Comparison of ENCODE assay signal across 10 cellular contexts in genomic region chr11:47675851-47676250, GRCh38.
"Had no signal": no experiment of that assay in that cellular context is flagged by ENCODE, and none has a peak within 500 bp of the region (broad histone marks: within the 10 kb centered on the region; RNA-seq: fewer than 3 reads in every experiment).

No MANE protein-coding gene starts in this region.

- H3K9ac ChIP-seq: GM23248 had no signal

- ATAC-seq: HCT116 had no signal

- H3K4me3 Mint-ChIP-seq: H9, HFFc6 had no signal

- H3K27ac ChIP-seq: GM23248 had no signal

- H2AFZ ChIP-seq: GM23248 had no signal

- H3K36me3 ChIP-seq: HAP-1 had no signal

- H3K4me3 ChIP-seq: GM23248, HAP-1 had no signal

- H3K4me1 ChIP-seq: HAP-1 had no signal

- H3K9me3 Mint-ChIP-seq: H9, HFFc6 had no signal

- FAIRE-seq: H1, H54 had no signal

- H3K9me3 ChIP-seq: HAP-1 had no signal

- H3K27ac Mint-ChIP-seq: HFFc6 had no signal

- DNase-seq: GM23248, GOT3, H7, HCEC 1CT, HFFc6 had no signal
